In the genomic region with DNA sequence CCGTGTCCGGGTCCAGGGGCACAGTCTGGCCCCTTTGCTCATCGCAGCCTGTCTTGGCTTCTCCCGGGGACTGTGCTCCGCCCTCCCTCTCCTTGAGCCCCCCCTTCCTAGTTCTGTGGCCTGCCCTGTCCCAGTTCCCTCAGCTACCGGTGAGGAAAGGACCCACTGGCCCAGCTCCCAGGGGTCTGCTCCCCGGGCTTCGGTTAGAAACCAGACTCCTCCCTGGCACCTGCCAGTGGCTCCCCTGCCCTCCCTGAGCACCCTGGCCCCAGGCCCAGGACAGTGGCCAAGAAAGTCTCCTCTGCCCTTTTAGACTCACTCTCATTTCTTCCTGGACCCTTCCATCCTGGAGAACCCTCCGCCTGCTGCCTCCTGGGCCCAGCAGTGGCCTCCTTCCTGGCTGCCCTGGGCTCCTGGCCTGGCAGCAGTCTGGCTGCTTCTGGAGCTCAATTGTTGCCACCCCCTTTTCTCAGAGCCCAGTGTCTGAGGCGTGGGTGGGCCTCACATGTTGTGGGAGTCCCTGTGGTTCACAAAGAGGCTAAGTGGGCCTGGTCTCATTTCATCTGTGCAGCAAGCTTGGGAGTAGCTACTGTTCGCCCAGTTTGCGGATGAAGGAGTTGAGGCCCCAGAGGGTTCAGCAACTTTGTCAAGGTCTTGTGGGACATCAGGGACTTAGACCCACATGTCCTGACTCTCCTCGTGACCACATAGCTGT, we compare ENCODE assay signal across 15 cellular contexts. TPM values are rescaled to one million over a fixed set of nuclear protein-coding genes. Genes with fewer than 3 reads are reported as not detected.
DNase-seq lines count a peak whose midpoint lies in the region; ATAC-seq and TF ChIP-seq lines count a peak whose summit lies in the region.
"Had no signal": no experiment of that assay in that cellular context is flagged by ENCODE, and none has a peak within 500 bp of the region (broad histone marks: within the 10 kb centered on the region; RNA-seq: fewer than 3 reads in every experiment).

No MANE protein-coding gene starts in this region.

- H3K27ac ChIP-seq in HEK293 (ENCODE audit: extremely low read depth, low read depth, low read length) (no peak overlapping the region), endodermal cell (ENCODE audit: low read depth, low read length) (peak overlapping the region; percentile 53), stomach (peak overlapping the region in 4 of 5 donors; percentile 46 to 70 (median 53))
- H3K27ac ChIP-seq in naive thymus-derived CD4-positive, alpha-beta T cell (ENCODE audit: low read depth, low read length), result no peak overlapping the region

- no peaks in the 10 kb centered on the region for H3K9me3 Mint-ChIP-seq in endodermal cell
- no peaks in the 10 kb centered on the region for H3K9me3 Mint-ChIP-seq in mesothelial cell of epicardium
- no peaks in the 10 kb centered on the region for H3K9me3 Mint-ChIP-seq in naive thymus-derived CD4-positive, alpha-beta T cell
- H3K9me3 Mint-ChIP-seq: activated T-helper 1 cell treated with anti-CD3 and anti-CD28 coated beads, Interleukin-12 subunit alpha, Interleukin-12 subunit beta, Interleukin-2, Interleukin-4 antibody, amounts not matched to agents 30 ng/mL and 10 ng/mL and 1 ng/mL, durations not matched to agents 14 hours and 24 hours and 36 hours had no signal

- no peak for ATAC-seq in naive thymus-derived CD4-positive, alpha-beta T cell

- TF ChIP-seq POLR2A in stomach (IDR thresholded peaks at IDR 0.05), result no peak

- H3K4me1 Mint-ChIP-seq in endodermal cell (peaks cover 3% of the 10 kb centered on the region), mesothelial cell of epicardium (peaks cover 65% of the 10 kb centered on the region)
- H3K4me1 Mint-ChIP-seq in naive thymus-derived CD4-positive, alpha-beta T cell, result peaks cover 0 to 24% (median 14%) of the 10 kb centered on the region in 7 donors

- POLR2A ChIA-PET in HEK293 (lab: Yijun Ruan, JAX), result no interaction called here
- POLR2A ChIA-PET in naive thymus-derived CD4-positive, alpha-beta T cell (lab: Charles Lee), result interaction anchor here (0.8 kb wide), 1 partner anchor 9 kb away, joined by 3 read pairs; no protein-coding TSS in a partner anchor

- TF ChIP-seq CTCF in HEK293 (tag by site-specific recombination; IDR thresholded peaks at IDR 0.05) (no peak), endodermal cell (conservative IDR thresholded peaks at IDR 0.05) (no peak), mesothelial cell of epicardium (IDR thresholded peaks at IDR 0.05; ENCODE audit: unreplicated experiment) (no peak), stomach (IDR thresholded peaks at IDR 0.05) (no peak)

- H3K27ac Mint-ChIP-seq in endodermal cell (no peak overlapping the region), mesothelial cell of epicardium (peak overlapping the region; percentile 94)
- no peak overlapping the region for H3K27ac Mint-ChIP-seq in naive thymus-derived CD4-positive, alpha-beta T cell
- H3K27ac Mint-ChIP-seq: activated T-helper 1 cell treated with anti-CD3 and anti-CD28 coated beads, Interleukin-12 subunit alpha, Interleukin-12 subunit beta, Interleukin-2, Interleukin-4 antibody, amounts not matched to agents 30 ng/mL and 10 ng/mL and 1 ng/mL, durations not matched to agents 14 hours and 24 hours and 36 hours had no signal

- no peak overlapping the region for H3K4me3 ChIP-seq in HEK293 (ENCODE audit: low read depth, low read length)
- H3K4me3 ChIP-seq in endodermal cell (ENCODE audit: low read length), result no peak overlapping the region
- H3K4me3 ChIP-seq in stomach, result no peak overlapping the region
- no peak overlapping the region for H3K4me3 ChIP-seq in naive thymus-derived CD4-positive, alpha-beta T cell (ENCODE audit: low read length)

- WGBS in endodermal cell (ENCODE audit: insufficient coverage in 1 of 2, insufficient read length in 1 of 2), 2 experiments, result 91 to 95% methylated on average over 7 to 13 of the region's 13 CpGs
- WGBS in stomach, 5 donors, result 55 to 74% (median 64%) methylated on average over 12 to 13 of the region's 13 CpGs

- no peaks in the 10 kb centered on the region for H3K9me3 ChIP-seq in HEK293 (ENCODE audit: control insufficient read depth, insufficient read depth, low read depth, low read length)
- H3K9me3 ChIP-seq in endodermal cell (ENCODE audit: control insufficient read depth, low read length), result no peaks in the 10 kb centered on the region
- no peaks in the 10 kb centered on the region for H3K9me3 ChIP-seq in stomach
- H3K9me3 ChIP-seq in naive thymus-derived CD4-positive, alpha-beta T cell (ENCODE audit: control insufficient read depth in 2 of 3, low read length in 3 of 3), result no peaks in the 10 kb centered on the region

- intact Hi-C loops in stomach (cut with DNase I; ENCODE audit: low total_unique reads), result no loop called here
- intact Hi-C loops in naive thymus-derived CD4-positive, alpha-beta T cell (cut with micrococcal nuclease), result no loop called here

- H3K27me3 Mint-ChIP-seq in endodermal cell (ENCODE audit: insufficient read depth), result no peaks in the 10 kb centered on the region
- H3K27me3 Mint-ChIP-seq in mesothelial cell of epicardium (ENCODE audit: low read depth), result no peaks in the 10 kb centered on the region
- H3K27me3 Mint-ChIP-seq in naive thymus-derived CD4-positive, alpha-beta T cell, result no peaks in the 10 kb centered on the region
- H3K27me3 Mint-ChIP-seq: progenitor cell of endocrine pancreas had no signal

- H3K36me3 ChIP-seq in HEK293 (ENCODE audit: control insufficient read depth in 2 of 2, insufficient read depth in 1 of 2, low read length in 2 of 2) (no peaks in the 10 kb centered on the region), endodermal cell (ENCODE audit: control insufficient read depth, insufficient read depth, low read length) (no peaks in the 10 kb centered on the region), stomach (no peaks in the 10 kb centered on the region)
- H3K36me3 ChIP-seq in naive thymus-derived CD4-positive, alpha-beta T cell (ENCODE audit: control insufficient read depth in 2 of 3, insufficient read depth in 3 of 3, low read length in 3 of 3), result no peaks in the 10 kb centered on the region

- CTCF ChIA-PET in HEK293 (lab: Yijun Ruan, JAX), result interaction anchor here (0.6 kb wide), 1 partner anchor 14 kb away, joined by 5 read pairs; no protein-coding TSS in a partner anchor
- CTCF ChIA-PET in naive thymus-derived CD4-positive, alpha-beta T cell (lab: Charles Lee), result no interaction called here

- H3K4me1 ChIP-seq in HEK293 (ENCODE audit: control insufficient read depth, insufficient read depth, low read length) (no peaks in the 10 kb centered on the region), endodermal cell (ENCODE audit: control insufficient read depth, insufficient read depth, low read length) (no peaks in the 10 kb centered on the region), stomach (peaks cover 38 to 96% (median 63%) of the 10 kb centered on the region in 4 donors)
- H3K4me1 ChIP-seq in naive thymus-derived CD4-positive, alpha-beta T cell (ENCODE audit: control insufficient read depth in 2 of 2, insufficient read depth in 2 of 2, low read length in 2 of 2), result no peaks in the 10 kb centered on the region

- DNase-seq in endodermal cell (no peak), mesothelial cell of epicardium (ENCODE audit: low spot score in 2 of 2, unreplicated experiment in 2 of 2) (no peak), stomach (no peak), epidermal melanocyte (ENCODE audit: insufficient read length, low spot score) (no peak), NCI-H1436 (lab: John Stamatoyannopoulos, UW) (no peak), NCI-H128 (lab: John Stamatoyannopoulos, UW; ENCODE audit: unreplicated experiment) (no peak)
- no peak for DNase-seq in naive thymus-derived CD4-positive, alpha-beta T cell
- DNase-seq: activated CD4-positive, alpha-beta T cell treated with anti-CD3 and anti-CD28 coated beads, Interleukin-2, amount 50 U/mL, for 4 hours; EL; glutamatergic neuron; NCI-H1930; NCI-H526 treated with DMSO at 0.1 percent for 48 hours had no signal

- H3K27me3 ChIP-seq in endodermal cell (ENCODE audit: control insufficient read depth, insufficient read depth, low read length, poor library complexity, severe bottlenecking), result no peaks in the 10 kb centered on the region
- no peaks in the 10 kb centered on the region for H3K27me3 ChIP-seq in stomach
- no peaks in the 10 kb centered on the region for H3K27me3 ChIP-seq in naive thymus-derived CD4-positive, alpha-beta T cell (ENCODE audit: control insufficient read depth in 2 of 2, insufficient read depth in 2 of 2, low read length in 2 of 2)

- no peak for TF ChIP-seq EP300 in stomach (IDR thresholded peaks at IDR 0.05)

- H3K4me3 Mint-ChIP-seq in endodermal cell, result no peak overlapping the region
- H3K4me3 Mint-ChIP-seq in mesothelial cell of epicardium, result peak overlapping the region; percentile 38
- no peak overlapping the region for H3K4me3 Mint-ChIP-seq in naive thymus-derived CD4-positive, alpha-beta T cell
- H3K4me3 Mint-ChIP-seq: activated T-helper 1 cell treated with anti-CD3 and anti-CD28 coated beads, Interleukin-12 subunit alpha, Interleukin-12 subunit beta, Interleukin-2, Interleukin-4 antibody, amounts not matched to agents 30 ng/mL and 10 ng/mL and 1 ng/mL, durations not matched to agents 14 hours and 24 hours and 36 hours had no signal

- H3K36me3 Mint-ChIP-seq in endodermal cell (ENCODE audit: low read depth) (peaks cover 4% of the 10 kb centered on the region), mesothelial cell of epicardium (no peaks in the 10 kb centered on the region)
- H3K36me3 Mint-ChIP-seq in naive thymus-derived CD4-positive, alpha-beta T cell, result peaks cover 0 to 5% (median 0%) of the 10 kb centered on the region in 5 donors

- H3K9ac ChIP-seq in endodermal cell (ENCODE audit: extremely low read depth, low read length, poor library complexity, severe bottlenecking), result no peak overlapping the region

TF ChIP-seq in HEK293, 187 proteins besides CTCF, POLR2A, EP300 and RAD21:
- TF ChIP-seq ZFHX2 (tag by site-specific recombination; conservative IDR thresholded peaks at IDR 0.05), result peak; percentile 68
- TF ChIP-seq ZNF701 (tag by site-specific recombination; IDR thresholded peaks at IDR 0.05), result no peak

RNA-seq across cellular contexts. Expression of a gene that starts 12.6 kb away (rescaled TPM):
- 10 to 100 TPM; 10.4 to 15.2 TPM for total RNA-seq in endodermal cell
- 3.8 TPM for polyA plus RNA-seq in endodermal cell (2013, experiment 1 of 2)
- polyA plus RNA-seq in endodermal cell (2013, experiment 2 of 2), result 3.9 TPM
- 56.9 to 60.9 TPM (median 60.2 TPM) in 3 replicates for total RNA-seq in mesothelial cell of epicardium
- 100 to 1,000 TPM in 1 of 5 donors, 10 to 100 TPM in 3, 1 to 10 TPM in 1; 4.5 to 139 (median 14.2) TPM for total RNA-seq in stomach
- polyA plus RNA-seq in stomach, result 1 to 10 TPM; 1.2 to 3.5 (median 2.6) TPM
- 1 to 10 TPM; 2.2 to 8.8 (median 6.4) TPM for total RNA-seq in naive thymus-derived CD4-positive, alpha-beta T cell
- polyA plus RNA-seq in naive thymus-derived CD4-positive, alpha-beta T cell, result 1 to 10 TPM in 1 of 2 donors, under 1 TPM in 1; 0.44 to 1.1 TPM

Comparison
In these comparisons a context has a peak if more than half of its experiments do, and no peak if none do; other contexts are left out.
1. H3K27ac ChIP-seq: peak in endodermal cell (single experiment) and stomach (4 of 5); none in HEK293 (single experiment) and naive thymus-derived CD4-positive, alpha-beta T cell (single experiment).